ENCODE assay signal across 10 cellular contexts in genomic region chr1:98054786-98055185, GRCh38.
DNase-seq lines count a peak whose midpoint lies in the region; ATAC-seq, FAIRE-seq and TF ChIP-seq lines count a peak whose summit lies in the region.
"Had no signal": no experiment of that assay in that cellular context is flagged by ENCODE, and none has a peak within 500 bp of the region (broad histone marks: within the 10 kb centered on the region; RNA-seq: fewer than 3 reads in every experiment).

No MANE protein-coding gene starts in this region.

- no peak overlapping the region for H2AK9ac ChIP-seq in IMR-90 (replicated peaks; ENCODE audit: low read depth, low read length, poor library complexity)

- H4K5ac ChIP-seq in IMR-90 (ENCODE audit: low read depth, low read length) = no peak overlapping the region

- no peaks in the 10 kb centered on the region for H3K36me3 ChIP-seq in IMR-90 (ENCODE audit: control insufficient read depth, insufficient read depth, low read length)
- H3K36me3 ChIP-seq in spleen = no peaks in the 10 kb centered on the region
- H3K36me3 ChIP-seq: gastrocnemius medialis, transverse colon had no signal

- CTCF ChIA-PET in IMR-90 (lab: Yijun Ruan, JAX) = interaction anchor here (1.0 kb wide), 1 partner anchor 413 kb away, joined by 3 read pairs; no protein-coding TSS in a partner anchor

- H2AFZ ChIP-seq in IMR-90 (replicated peaks; ENCODE audit: low read length, poor library complexity) = peak overlapping the region; percentile 97

- TF ChIP-seq CTCF in IMR-90 (conservative IDR thresholded peaks at IDR 0.05; ENCODE audit: low read depth, low read length) = no peak
- TF ChIP-seq CTCF in chondrocyte (IDR thresholded peaks at IDR 0.05) = no peak
- no peak for TF ChIP-seq CTCF in nephron (IDR thresholded peaks at IDR 0.05; ENCODE audit: unreplicated experiment in 3 of 3)
- no peak for TF ChIP-seq CTCF in spleen (IDR thresholded peaks at IDR 0.05 in 8 of 11, conservative IDR thresholded peaks at IDR 0.05 in 3 of 11)

- peak overlapping the region; percentile 82; the same call in 1 of the 2 replicates for H2BK120ac ChIP-seq in IMR-90 (ENCODE audit: low read depth, low read length)

- FAIRE-seq in GM19239 (lab: Jason Lieb, UNC) = no peak

- H4K91ac ChIP-seq in IMR-90 (ENCODE audit: insufficient read depth, low read depth, low read length) = peak overlapping the region; percentile 97; the same call in 1 of the 2 replicates

- H4K20me1 ChIP-seq in IMR-90 (ENCODE audit: insufficient read depth, low read length) = no peaks in the 10 kb centered on the region

- no peak overlapping the region for H2AK5ac ChIP-seq in IMR-90 (ENCODE audit: low read depth, low read length)

- no peaks in the 10 kb centered on the region for H3K9me3 ChIP-seq in IMR-90 (ENCODE audit: control insufficient read depth, insufficient read depth, low read length)
- no peaks in the 10 kb centered on the region for H3K9me3 ChIP-seq in spleen
- H3K9me3 ChIP-seq: gastrocnemius medialis, transverse colon had no signal

- no peak overlapping the region for H3K4me3 ChIP-seq in IMR-90 (ENCODE audit: insufficient read depth, low read depth, low read length)
- no peak overlapping the region for H3K4me3 ChIP-seq in spleen

- H3K56ac ChIP-seq in IMR-90 (ENCODE audit: extremely low read depth, insufficient read depth, low read length) = no peak overlapping the region; the same call in 1 of the 2 replicates

- WGBS in IMR-90 (ENCODE audit: extremely low coverage in 2 of 2, insufficient read length in 1 of 2), 2 experiments = no CpG with 5 or more reads among the region's 4 CpGs
- 52 to 63% (median 57%) methylated on average over 4 of the region's 4 CpGs for WGBS in spleen, 5 donors

- DNase-seq in ELR (ENCODE audit: low read depth) = peak; percentile 53
- DNase-seq in IMR-90 = no peak
- DNase-seq in chondrocyte (ENCODE audit: low spot score) = no peak
- no peak for DNase-seq in GM19239 (ENCODE audit: insufficient read length, low spot score)
- no peak for DNase-seq in islet precursor cell
- no peak for DNase-seq in SIG-M5 (lab: John Stamatoyannopoulos, UW)
- no peak for DNase-seq in spleen

- intact Hi-C loops in IMR-90 (cut with micrococcal nuclease) = loop anchor here (1.0 to 5.0 kb wide), 9 partner anchors 30 to 1817 kb away; partner anchors contain the start of gene PTBP2
- intact Hi-C loops in spleen (cut with DNase I; ENCODE audit: low total_unique reads) = loop anchor here (5.0 to 10.0 kb wide), 2 partner anchors 410 to 1087 kb away; no protein-coding TSS in a partner anchor

- no TSS peak for BruUV-seq in IMR-90 (replicated peaks; lab: Mats Ljungman, UMichigan)

- H3K27ac Mint-ChIP-seq in chondrocyte (ENCODE audit: unreplicated experiment) (no peak overlapping the region), nephron (peak overlapping the region in 1 of 3 experiments; percentile 6)

- no peak for ATAC-seq in IMR-90 (ENCODE audit: low read depth)

- no peak overlapping the region for H3K27ac ChIP-seq in IMR-90 (ENCODE audit: insufficient read depth, low read length)
- H3K27ac ChIP-seq in spleen = no peak overlapping the region
- H3K27ac ChIP-seq: gastrocnemius medialis, transverse colon had no signal

- H3K9me3 Mint-ChIP-seq in chondrocyte (ENCODE audit: low read depth) = no peaks in the 10 kb centered on the region
- H3K9me3 Mint-ChIP-seq in nephron = no peaks in the 10 kb centered on the region

- in situ Hi-C loops in IMR-90 (cut with MboI; ENCODE audit: low sequenced_read_pairs) = loop anchor here (5.0 to 10.0 kb wide), 2 partner anchors 413 to 1090 kb away; no protein-coding TSS in a partner anchor

- peak overlapping the region; percentile 13; the same call in 1 of the 2 replicates for H3K23ac ChIP-seq in IMR-90 (ENCODE audit: low read depth, low read length)

- H3K4me1 ChIP-seq in IMR-90 (ENCODE audit: control insufficient read depth, insufficient read depth, low read length) = peaks cover 5% of the 10 kb centered on the region
- H3K4me1 ChIP-seq in spleen = peaks cover 9 to 21% (median 15%) of the 10 kb centered on the region in 6 donors

- no peak overlapping the region; the same call in 1 of the 2 replicates for H3K18ac ChIP-seq in IMR-90 (ENCODE audit: low read depth, low read length)

- no peak for TF ChIP-seq RAD21 in IMR-90 (IDR thresholded peaks at IDR 0.05; ENCODE audit: low read length)

- dilution Hi-C loops in IMR-90 (cut with HindIII; ENCODE audit: low sequenced_read_pairs, unreplicated experiment) = no loop called here

- no peaks in the 10 kb centered on the region for H3K9me1 ChIP-seq in IMR-90 (ENCODE audit: insufficient read depth, low read length)

- H3K4me1 Mint-ChIP-seq in chondrocyte (ENCODE audit: low read depth) (peaks cover 21% of the 10 kb centered on the region), nephron (peaks cover 6% of the 10 kb centered on the region)

- H3K9ac ChIP-seq in IMR-90 (ENCODE audit: low read depth, low read length) = no peak overlapping the region

- POLR2A ChIA-PET in IMR-90 (lab: Charles Lee; ENCODE audit: unreplicated experiment) = no interaction called here

- no peak overlapping the region for H2BK5ac ChIP-seq in IMR-90 (ENCODE audit: low read depth, low read length, poor library complexity, severe bottlenecking)

- H3K27me3 ChIP-seq in IMR-90 (ENCODE audit: control insufficient read depth, insufficient read depth, low read length) = no peaks in the 10 kb centered on the region
- peaks cover 0 to 65% (median 32%) of the 10 kb centered on the region in 7 donors for H3K27me3 ChIP-seq in spleen (replicated peaks in 1 of 7)

- peak overlapping the region; percentile 63; the same call in 1 of the 2 replicates for H2BK20ac ChIP-seq in IMR-90 (ENCODE audit: low read depth, low read length)

- no peak overlapping the region for H3K4me2 ChIP-seq in IMR-90 (ENCODE audit: low read depth, low read length)

- peak overlapping the region; percentile 50 for H3K14ac ChIP-seq in IMR-90 (replicated peaks; ENCODE audit: low read depth, low read length)

- peak overlapping the region; percentile 84 for H3K4me3 Mint-ChIP-seq in chondrocyte (ENCODE audit: unreplicated experiment)
- H3K4me3 Mint-ChIP-seq in nephron = peak overlapping the region; percentile 76 to 85 (median 84)

- peak overlapping the region; percentile 76; the same call in 1 of the 3 replicates for H2BK15ac ChIP-seq in IMR-90 (ENCODE audit: low read depth, low read length)

- no peaks in the 10 kb centered on the region for H3K36me3 Mint-ChIP-seq in chondrocyte (ENCODE audit: low read depth)
- H3K36me3 Mint-ChIP-seq in nephron (ENCODE audit: low read depth) = no peaks in the 10 kb centered on the region

- no peak for TF ChIP-seq POLR2A in IMR-90 (IDR thresholded peaks at IDR 0.05; ENCODE audit: low read depth, low read length)
- TF ChIP-seq POLR2A in spleen (IDR thresholded peaks at IDR 0.05) = no peak

- peaks cover 4% of the 10 kb centered on the region for H3K27me3 Mint-ChIP-seq in chondrocyte (ENCODE audit: low read depth)
- peaks cover 80% of the 10 kb centered on the region for H3K27me3 Mint-ChIP-seq in nephron (ENCODE audit: low read depth)

- H3K79me1 ChIP-seq in IMR-90 (ENCODE audit: low read depth in 1 of 2, low read length in 2 of 2) = peaks cover 0 to 4% of the 10 kb centered on the region in 2 experiments; a peak in 1 of 4 replicates

- peak overlapping the region; percentile 93 to 96; a peak in 3 of 4 replicates for H4K8ac ChIP-seq in IMR-90 (ENCODE audit: low read depth in 2 of 2, low read length in 2 of 2)

- H3K4ac ChIP-seq in IMR-90 (ENCODE audit: low read depth, low read length) = peak overlapping the region; percentile 69; the same call in 1 of the 2 replicates

TF ChIP-seq in IMR-90, 13 proteins besides CTCF, POLR2A, EP300 and RAD21:
- TF ChIP-seq MXI1 (IDR thresholded peaks at IDR 0.05; ENCODE audit: borderline replicate concordance, low read depth, low read length) = no peak
- TF ChIP-seq NFE2L2 (IDR thresholded peaks at IDR 0.05; ENCODE audit: low read depth, low read length) = no peak
- TF ChIP-seq FOS (IDR thresholded peaks at IDR 0.05; ENCODE audit: low read depth, low read length) = no peak
- TF ChIP-seq USF2 (IDR thresholded peaks at IDR 0.05; ENCODE audit: low read depth, low read length) = no peak
- no peak for TF ChIP-seq RFX5 (IDR thresholded peaks at IDR 0.05; ENCODE audit: low read depth, low read length)
- TF ChIP-seq RCOR1 (IDR thresholded peaks at IDR 0.05; ENCODE audit: insufficient replicate concordance, low read length) = no peak
- TF ChIP-seq BHLHE40 (IDR thresholded peaks at IDR 0.05; ENCODE audit: low read depth, low read length) = no peak
- no peak for TF ChIP-seq CEBPB (IDR thresholded peaks at IDR 0.05; ENCODE audit: low read depth, low read length)
- TF ChIP-seq, protein P1, sequence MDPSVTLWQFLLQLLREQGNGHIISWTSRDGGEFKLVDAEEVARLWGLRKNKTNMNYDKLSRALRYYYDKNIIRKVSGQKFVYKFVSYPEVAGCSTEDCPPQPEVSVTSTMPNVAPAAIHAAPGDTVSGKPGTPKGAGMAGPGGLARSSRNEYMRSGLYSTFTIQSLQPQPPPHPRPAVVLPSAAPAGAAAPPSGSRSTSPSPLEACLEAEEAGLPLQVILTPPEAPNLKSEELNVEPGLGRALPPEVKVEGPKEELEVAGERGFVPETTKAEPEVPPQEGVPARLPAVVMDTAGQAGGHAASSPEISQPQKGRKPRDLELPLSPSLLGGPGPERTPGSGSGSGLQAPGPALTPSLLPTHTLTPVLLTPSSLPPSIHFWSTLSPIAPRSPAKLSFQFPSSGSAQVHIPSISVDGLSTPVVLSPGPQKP (IDR thresholded peaks at IDR 0.05; ENCODE audit: borderline replicate concordance, low read depth, low read length) = no peak
- TF ChIP-seq MAFK (IDR thresholded peaks at IDR 0.05; ENCODE audit: low read depth, low read length) = no peak
- no peak for TF ChIP-seq MAZ (IDR thresholded peaks at IDR 0.05; ENCODE audit: borderline replicate concordance, low read depth, low read length)
- no peak for TF ChIP-seq SMC3 (IDR thresholded peaks at IDR 0.05; ENCODE audit: low read depth, low read length)
- no peak for TF ChIP-seq CHD1 (IDR thresholded peaks at IDR 0.05; ENCODE audit: low read depth, low read length)
